Comparison of ENCODE assay signal across 12 cellular contexts in the genomic region with DNA sequence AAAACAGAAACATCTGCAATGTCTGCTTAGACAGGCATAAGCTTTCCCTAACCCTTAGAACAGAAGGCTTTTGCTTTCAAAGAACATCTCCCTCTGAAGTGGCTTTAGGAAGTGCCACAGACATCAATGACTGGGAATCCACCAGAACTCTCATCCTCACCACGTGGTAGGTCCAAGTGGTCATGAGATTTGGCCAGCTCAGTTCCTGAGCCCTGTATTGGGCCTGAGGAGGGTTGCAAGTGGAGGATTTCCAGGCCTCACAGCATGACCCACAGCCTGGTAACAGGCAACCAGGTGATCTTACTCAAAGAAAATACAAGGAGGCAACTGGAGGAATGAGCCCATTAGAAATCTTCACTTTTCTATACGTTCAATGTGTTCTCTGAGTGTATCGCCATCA. TPM values are rescaled to one million over a fixed set of nuclear protein-coding genes. Genes with fewer than 3 reads are reported as not detected.
A peak's percentile ranks its signal among the peaks of the same experiment; 100 is the strongest.
DNase-seq lines count a peak whose midpoint lies in the region; ATAC-seq and TF ChIP-seq lines count a peak whose summit lies in the region.
"Had no signal": no experiment of that assay in that cellular context is flagged by ENCODE, and none has a peak within 500 bp of the region (broad histone marks: within the 10 kb centered on the region; RNA-seq: fewer than 3 reads in every experiment).

No MANE protein-coding gene starts in this region.

- peaks cover 35% of the 10 kb centered on the region for H3K36me3 Mint-ChIP-seq in central memory CD8-positive, alpha-beta T cell (ENCODE audit: insufficient read depth)
- H3K36me3 Mint-ChIP-seq in naive B cell, result peaks cover 31 to 38% of the 10 kb centered on the region in 2 donors

- H3K27me3 Mint-ChIP-seq in central memory CD8-positive, alpha-beta T cell, result no peaks in the 10 kb centered on the region
- no peaks in the 10 kb centered on the region for H3K27me3 Mint-ChIP-seq in naive B cell

- H3K4me1 Mint-ChIP-seq in central memory CD8-positive, alpha-beta T cell, result peaks cover 40% of the 10 kb centered on the region
- peaks cover 36 to 52% (median 37%) of the 10 kb centered on the region in 3 donors for H3K4me1 Mint-ChIP-seq in naive B cell

- H3K4me1 ChIP-seq in BLaER1 treated with 17β-estradiol and CSF1 and Interleukin-3, amounts not matched to agents 10 nM and 100 nM, result peaks cover 0 to 88% (median 26%) of the 10 kb centered on the region in 10 experiments; a peak in 18 of 20 replicates
- H3K4me1 ChIP-seq in IMR-90 (ENCODE audit: control insufficient read depth, insufficient read depth, low read length), result peaks cover 4% of the 10 kb centered on the region
- H3K4me1 ChIP-seq: Caco-2 had no signal

- H3K18ac ChIP-seq in IMR-90 (ENCODE audit: low read depth, low read length), result peak overlapping the region; percentile 2; the same call in 1 of the 2 replicates

- peak overlapping the region in 4 of 10 experiments; percentile 54 to 66 (median 57); a peak in 10 of 20 replicates for H3K4me3 ChIP-seq in BLaER1 treated with 17β-estradiol and CSF1 and Interleukin-3, amounts not matched to agents 10 nM and 100 nM
- peak overlapping the region; percentile 17; the same call in 1 of the 2 replicates for H3K4me3 ChIP-seq in IMR-90 (ENCODE audit: insufficient read depth, low read depth, low read length)

- H3K9me3 Mint-ChIP-seq in central memory CD8-positive, alpha-beta T cell, result no peaks in the 10 kb centered on the region
- peaks cover 0 to 7% (median 0%) of the 10 kb centered on the region in 7 donors for H3K9me3 Mint-ChIP-seq in naive B cell

- H3K23ac ChIP-seq in IMR-90 (ENCODE audit: low read depth, low read length), result peak overlapping the region; percentile 89; the same call in 1 of the 2 replicates

- H2BK5ac ChIP-seq in IMR-90 (ENCODE audit: low read depth, low read length, poor library complexity, severe bottlenecking), result no peak overlapping the region

- no CpG with 5 or more reads among the region's 3 CpGs for WGBS in IMR-90 (ENCODE audit: extremely low coverage in 2 of 2, insufficient read length in 1 of 2), 2 experiments

- peak overlapping the region; percentile 86 for H3K4me3 Mint-ChIP-seq in central memory CD8-positive, alpha-beta T cell
- peak overlapping the region; percentile 80 to 99 (median 94) for H3K4me3 Mint-ChIP-seq in naive B cell

- peak overlapping the region; percentile 59; the same call in 1 of the 2 replicates for H2BK120ac ChIP-seq in IMR-90 (ENCODE audit: low read depth, low read length)

- peaks cover 0 to 59% (median 7%) of the 10 kb centered on the region in 11 experiments; a peak in 12 of 22 replicates for H3K36me3 ChIP-seq in BLaER1 treated with 17β-estradiol and CSF1 and Interleukin-3, amounts not matched to agents 10 nM and 100 nM
- H3K36me3 ChIP-seq in IMR-90 (ENCODE audit: control insufficient read depth, insufficient read depth, low read length), result peaks cover 17% of the 10 kb centered on the region

- H2AK9ac ChIP-seq in IMR-90 (replicated peaks; ENCODE audit: low read depth, low read length, poor library complexity), result no peak overlapping the region

- H4K20me1 ChIP-seq in BLaER1 treated with 17β-estradiol and CSF1 and Interleukin-3, amounts not matched to agents 10 nM and 100 nM, result no peaks in the 10 kb centered on the region
- H4K20me1 ChIP-seq in IMR-90 (ENCODE audit: insufficient read depth, low read length), result no peaks in the 10 kb centered on the region

- peak overlapping the region; percentile 65 for H2BK20ac ChIP-seq in IMR-90 (ENCODE audit: low read depth, low read length)

- no peak for TF ChIP-seq RAD21 in IMR-90 (IDR thresholded peaks at IDR 0.05; ENCODE audit: low read length)

- peak overlapping the region in 1 of 2 experiments; percentile 47; a peak in 1 of 4 replicates for H4K8ac ChIP-seq in IMR-90 (ENCODE audit: low read depth in 2 of 2, low read length in 2 of 2)

- dilution Hi-C loops in IMR-90 (cut with HindIII; ENCODE audit: low sequenced_read_pairs, unreplicated experiment), result no loop called here

- H3K9me1 ChIP-seq in IMR-90 (ENCODE audit: insufficient read depth, low read length), result peaks cover 3% of the 10 kb centered on the region; the same call in 1 of the 2 replicates

- intact Hi-C loops in IMR-90 (cut with micrococcal nuclease), result no loop called here

- CTCF ChIA-PET in IMR-90 (lab: Yijun Ruan, JAX), result no interaction called here

- H3K79me1 ChIP-seq in IMR-90 (ENCODE audit: low read depth in 1 of 2, low read length in 2 of 2), result peaks cover 3 to 17% of the 10 kb centered on the region in 2 experiments; a peak in 2 of 4 replicates

- H3K14ac ChIP-seq in IMR-90 (replicated peaks; ENCODE audit: low read depth, low read length), result peak overlapping the region; percentile 84

- peak overlapping the region; percentile 67; the same call in 1 of the 2 replicates for H2AK5ac ChIP-seq in IMR-90 (ENCODE audit: low read depth, low read length)

- no peak overlapping the region for H3K56ac ChIP-seq in IMR-90 (ENCODE audit: extremely low read depth, insufficient read depth, low read length)

- H3K9ac ChIP-seq in BLaER1 treated with 17β-estradiol and CSF1 and Interleukin-3, amounts not matched to agents 10 nM and 100 nM, result peak overlapping the region in 3 of 11 experiments; percentile 75 to 79 (median 78); a peak in 6 of 22 replicates
- H3K9ac ChIP-seq in IMR-90 (ENCODE audit: low read depth, low read length), result peak overlapping the region; percentile 21; the same call in 1 of the 2 replicates
- H3K9ac ChIP-seq: SK-N-SH had no signal

- peak overlapping the region; percentile 40 for H2AFZ ChIP-seq in IMR-90 (replicated peaks; ENCODE audit: low read length, poor library complexity)

- peak overlapping the region; percentile 41; the same call in 1 of the 3 replicates for H2BK15ac ChIP-seq in IMR-90 (ENCODE audit: low read depth, low read length)

- peak overlapping the region; percentile 63 for H3K4ac ChIP-seq in IMR-90 (ENCODE audit: low read depth, low read length)

- H3K9me3 ChIP-seq in BLaER1 treated with 17β-estradiol and CSF1 and Interleukin-3, amounts not matched to agents 10 nM and 100 nM (replicated peaks in 1 of 11), result peaks cover 10 to 44% (median 16%) of the 10 kb centered on the region in 11 experiments
- no peaks in the 10 kb centered on the region for H3K9me3 ChIP-seq in IMR-90 (ENCODE audit: control insufficient read depth, insufficient read depth, low read length)
- H3K9me3 ChIP-seq: Caco-2, SK-N-SH had no signal

- H3K27ac ChIP-seq in BLaER1 treated with 17β-estradiol and CSF1 and Interleukin-3, amounts not matched to agents 10 nM and 100 nM, result peak overlapping the region in 7 of 11 experiments; percentile 63 to 88 (median 76); a peak in 9 of 22 replicates
- H3K27ac ChIP-seq in IMR-90 (ENCODE audit: insufficient read depth, low read length), result no peak overlapping the region

- no peaks in the 10 kb centered on the region for H3K27me3 ChIP-seq in BLaER1 treated with 17β-estradiol and CSF1 and Interleukin-3, amounts not matched to agents 10 nM and 100 nM
- H3K27me3 ChIP-seq in IMR-90 (ENCODE audit: control insufficient read depth, insufficient read depth, low read length), result no peaks in the 10 kb centered on the region

- no peak for DNase-seq in IMR-90
- no peak for DNase-seq in central memory CD8-positive, alpha-beta T cell (ENCODE audit: low spot score in 2 of 2)
- DNase-seq in naive B cell, result no peak
- DNase-seq in SHP77 (lab: John Stamatoyannopoulos, UW), result no peak
- no peak for DNase-seq in erythroblast (lab: John Stamatoyannopoulos, UW)
- DNase-seq: Caco-2; central memory CD4-positive, alpha-beta T cell; SK-N-SH had no signal

- TF ChIP-seq POLR2A in IMR-90 (IDR thresholded peaks at IDR 0.05; ENCODE audit: low read depth, low read length) (no peak), erythroblast (IDR thresholded peaks at IDR 0.05; ENCODE audit: low read length) (no peak)

- in situ Hi-C loops in IMR-90 (cut with MboI; ENCODE audit: low sequenced_read_pairs), result no loop called here

- H4K5ac ChIP-seq in IMR-90 (ENCODE audit: low read depth, low read length), result peak overlapping the region; percentile 67

- peak overlapping the region in 7 of 11 experiments; percentile 57 to 99 (median 79); a peak in 13 of 22 replicates for H3K4me2 ChIP-seq in BLaER1 treated with 17β-estradiol and CSF1 and Interleukin-3, amounts not matched to agents 10 nM and 100 nM
- peak overlapping the region; percentile 62; the same call in 1 of the 2 replicates for H3K4me2 ChIP-seq in IMR-90 (ENCODE audit: low read depth, low read length)
- H3K4me2 ChIP-seq: SK-N-SH had no signal

- no TSS peak for BruUV-seq in IMR-90 (replicated peaks; lab: Mats Ljungman, UMichigan)

- peak overlapping the region; percentile 91 for H3K27ac Mint-ChIP-seq in central memory CD8-positive, alpha-beta T cell (ENCODE audit: low read depth)
- peak overlapping the region in 4 of 6 donors; percentile 30 to 82 (median 52) for H3K27ac Mint-ChIP-seq in naive B cell

- no peak for ATAC-seq in IMR-90 (ENCODE audit: low read depth)
- ATAC-seq in central memory CD8-positive, alpha-beta T cell (replicated peaks; ENCODE audit: extremely low read depth, poor library complexity, severe bottlenecking), result no peak
- no peak for ATAC-seq in naive B cell (ENCODE audit: low read depth in 2 of 2)
- ATAC-seq in HG02623 (IDR thresholded peaks at IDR 0.05; ENCODE audit: unreplicated experiment), result no peak
- no peak for ATAC-seq in HG02588 (IDR thresholded peaks at IDR 0.05; ENCODE audit: unreplicated experiment)

- POLR2A ChIA-PET in IMR-90 (lab: Charles Lee; ENCODE audit: unreplicated experiment), result no interaction called here

- TF ChIP-seq CTCF in IMR-90 (conservative IDR thresholded peaks at IDR 0.05; ENCODE audit: low read depth, low read length), result no peak

- H4K91ac ChIP-seq in IMR-90 (ENCODE audit: insufficient read depth, low read depth, low read length), result no peak overlapping the region

TF ChIP-seq in IMR-90, 13 proteins besides CTCF, POLR2A, EP300 and RAD21 (continues in another document):
- TF ChIP-seq FOS (IDR thresholded peaks at IDR 0.05; ENCODE audit: low read depth, low read length) (no peak), RCOR1 (IDR thresholded peaks at IDR 0.05; ENCODE audit: insufficient replicate concordance, low read length) (no peak)

RNA-seq across cellular contexts. Expression of a gene that starts 1.6 kb away (rescaled TPM):
- 24.7 and 31.2 TPM in 2 replicates for total RNA-seq in IMR-90 (2012; rRNA removed)
- polyA plus RNA-seq in IMR-90 (2012; rRNA removed) (11.1 and 12.5 TPM in 2 replicates), naive B cell (ENCODE audit: low read depth in 6 of 6) (10 to 100 TPM; 64.3 to 96.3 (median 73.6) TPM)
- 3.2 and 4.7 TPM in 2 replicates for polyA plus RNA-seq in IMR-90 (2012; cell fraction: cytosol; rRNA removed)
- 1.0 and 12.4 TPM in 2 replicates for polyA plus RNA-seq in IMR-90 (2012; cell fraction: nucleus; rRNA removed; ENCODE audit: low replicate concordance)
- polyA plus RNA-seq: SK-N-SH had no signal

RNA-seq across cellular contexts. Expression of a gene that starts 10.4 kb away (rescaled TPM):
- not detected in 2 replicates for total RNA-seq in IMR-90 (2012; rRNA removed)
- polyA plus RNA-seq in IMR-90 (2012; rRNA removed) (not detected in 2 replicates), naive B cell (ENCODE audit: low read depth in 6 of 6) (not detected)
- polyA plus RNA-seq in IMR-90 (2012; cell fraction: cytosol; rRNA removed), result not detected in 2 replicates
- polyA plus RNA-seq in IMR-90 (2012; cell fraction: nucleus; rRNA removed; ENCODE audit: low replicate concordance), result 0.13 TPM in 1 of 2 replicates, not detected in the other
- total RNA-seq: mucosa of gallbladder had no signal
- polyA plus RNA-seq: SK-N-SH had no signal

RNA-seq across cellular contexts. Expression of a gene that starts 11.8 kb away (rescaled TPM):
- 7.9 and 23.3 TPM in 2 replicates for total RNA-seq in IMR-90 (2012; rRNA removed)
- 24.9 and 29.2 TPM in 2 replicates for polyA plus RNA-seq in IMR-90 (2012; rRNA removed)
- 7.8 and 24.1 TPM in 2 replicates for polyA plus RNA-seq in IMR-90 (2012; cell fraction: cytosol; rRNA removed)
- 0.65 and 9.2 TPM in 2 replicates for polyA plus RNA-seq in IMR-90 (2012; cell fraction: nucleus; rRNA removed; ENCODE audit: low replicate concordance)
- 100 to 1,000 TPM; 178 to 246 (median 207) TPM for polyA plus RNA-seq in naive B cell (ENCODE audit: low read depth in 6 of 6)
- polyA plus RNA-seq: SK-N-SH had no signal
